ENCODE assay signal across 23 cellular contexts in genomic region chr6:108145639-108146038, GRCh38. TPM values are rescaled to one million over a fixed set of nuclear protein-coding genes. Genes with fewer than 3 reads are reported as not detected.
DNase-seq lines count a peak whose midpoint lies in the region; ATAC-seq and TF ChIP-seq lines count a peak whose summit lies in the region.
"Had no signal": no experiment of that assay in that cellular context is flagged by ENCODE, and none has a peak within 500 bp of the region (broad histone marks: within the 10 kb centered on the region; RNA-seq: fewer than 3 reads in every experiment).

No MANE protein-coding gene starts in this region.

- H3K9me2 ChIP-seq in SK-N-SH: no peaks in the 10 kb centered on the region

- H3K4me1 Mint-ChIP-seq in glutamatergic neuron (ENCODE audit: low read depth, unreplicated experiment): no peaks in the 10 kb centered on the region
- no peaks in the 10 kb centered on the region for H3K4me1 Mint-ChIP-seq in activated CD4-positive, alpha-beta T cell treated with anti-CD3 and anti-CD28 coated beads for 36 hours

- intact Hi-C loops in transverse colon (cut with DNase I; ENCODE audit: low total_unique reads): no loop called here
- intact Hi-C loops in activated CD4-positive, alpha-beta T cell treated with anti-CD3 and anti-CD28 coated beads for 36 hours (cut with DNase I, micrococcal nuclease): no loop called here

- H3K9me3 ChIP-seq in SK-N-SH (no peaks in the 10 kb centered on the region), transverse colon (no peaks in the 10 kb centered on the region)

- TF ChIP-seq EP300 in SK-N-SH (IDR thresholded peaks at IDR 0.05; ENCODE audit: borderline replicate concordance in 1 of 2, low read depth in 1 of 2, low read length in 1 of 2) (no peak), transverse colon (IDR thresholded peaks at IDR 0.05; ENCODE audit: low read depth) (no peak)

- H3K27me3 Mint-ChIP-seq in glutamatergic neuron (ENCODE audit: unreplicated experiment): no peaks in the 10 kb centered on the region
- peaks cover 36% of the 10 kb centered on the region for H3K27me3 Mint-ChIP-seq in activated CD4-positive, alpha-beta T cell treated with anti-CD3 and anti-CD28 coated beads for 36 hours

- H4K20me1 ChIP-seq in SK-N-SH (ENCODE audit: insufficient read depth): no peaks in the 10 kb centered on the region
- H4K20me1 ChIP-seq: BLaER1 had no signal

- DNase-seq in SK-N-SH (no peak), NCI-H69 (lab: John Stamatoyannopoulos, UW) (peak; percentile 96), glutamatergic neuron (no peak), transverse colon (no peak), coronary artery (ENCODE audit: low spot score) (no peak)
- DNase-seq in activated CD4-positive, alpha-beta T cell treated with anti-CD3 and anti-CD28 coated beads for 36 hours: no peak
- DNase-seq: activated CD4-positive, alpha-beta T cell treated with anti-CD3 and anti-CD28 coated beads, Interleukin-2, amount 50 U/mL, for 4 hours; activated naive CD4-positive, alpha-beta T cell treated with anti-CD3 and anti-CD28 coated beads, Interleukin-2, amount 50 U/mL, for 16 hours; KG1; left colon; NCI-H187 treated with DMSO at 0.1 percent for 48 hours; NCI-H82; nucleus accumbens; OCI-M1 had no signal

- H3K27me3 ChIP-seq in SK-N-SH (ENCODE audit: insufficient read depth) (no peaks in the 10 kb centered on the region; the same call in 1 of the 2 replicates), transverse colon (peaks cover 84% of the 10 kb centered on the region)

- H3K4me3 Mint-ChIP-seq in glutamatergic neuron (ENCODE audit: unreplicated experiment): no peak overlapping the region
- H3K4me3 Mint-ChIP-seq in activated CD4-positive, alpha-beta T cell treated with anti-CD3 and anti-CD28 coated beads for 36 hours: no peak overlapping the region
- H3K4me3 Mint-ChIP-seq: memory B cell; T-helper 2 cell treated with Interferon-gamma antibody and Interleukin-4, amounts not matched to agents 5 μg/mL and 100 μg/mL, for 36 hours had no signal

- no peak for TF ChIP-seq POLR2A in transverse colon (IDR thresholded peaks at IDR 0.05)

- H3K79me2 ChIP-seq in SK-N-SH (ENCODE audit: insufficient read depth): no peaks in the 10 kb centered on the region

- H3K4me1 ChIP-seq in SK-N-SH (ENCODE audit: control insufficient read depth in 1 of 2, insufficient read depth in 2 of 2, low read depth in 1 of 2, low read length in 1 of 2) (no peaks in the 10 kb centered on the region), transverse colon (no peaks in the 10 kb centered on the region)
- H3K4me1 ChIP-seq: BLaER1 had no signal

- no peak overlapping the region for H3K27ac Mint-ChIP-seq in glutamatergic neuron (ENCODE audit: unreplicated experiment)
- H3K27ac Mint-ChIP-seq in activated CD4-positive, alpha-beta T cell treated with anti-CD3 and anti-CD28 coated beads for 36 hours: no peak overlapping the region
- H3K27ac Mint-ChIP-seq: memory B cell; T-helper 2 cell treated with Interferon-gamma antibody and Interleukin-4, amounts not matched to agents 5 μg/mL and 100 μg/mL, for 36 hours had no signal

- peak; percentile 22; the same call in 1 of the 2 replicates for TF ChIP-seq RAD21 in SK-N-SH (IDR thresholded peaks at IDR 0.05; ENCODE audit: low read length)

- POLR2A ChIA-PET in SK-N-SH (lab: Yijun Ruan, JAX): no interaction called here
- POLR2A ChIA-PET in activated CD4-positive, alpha-beta T cell treated with anti-CD3 and anti-CD28 coated beads for 36 hours (lab: Charles Lee): no interaction called here

- ATAC-seq in SK-N-SH treated with all-trans-retinoic acid at 6 μM for 48 hours (no peak), HG03571 (IDR thresholded peaks at IDR 0.05; ENCODE audit: unreplicated experiment) (no peak)
- ATAC-seq in activated CD4-positive, alpha-beta T cell treated with anti-CD3 and anti-CD28 coated beads for 36 hours: no peak
- ATAC-seq: left colon had no signal

- CTCF ChIA-PET in SK-N-SH (lab: Yijun Ruan, JAX): interaction anchor here (1.4 to 1.8 kb wide), 2 partner anchors 10 to 355 kb away, joined by 3 to 8 read pairs; no protein-coding TSS in a partner anchor
- CTCF ChIA-PET in activated CD4-positive, alpha-beta T cell treated with anti-CD3 and anti-CD28 coated beads for 36 hours (lab: Charles Lee): interaction anchor here (0.7 kb wide), 1 partner anchor 83 kb away, joined by 3 read pairs; no protein-coding TSS in a partner anchor

- H2AFZ ChIP-seq in SK-N-SH (ENCODE audit: low read depth): no peak overlapping the region

- peaks cover 2% of the 10 kb centered on the region for H3K9me3 Mint-ChIP-seq in glutamatergic neuron (ENCODE audit: unreplicated experiment)
- H3K9me3 Mint-ChIP-seq in activated CD4-positive, alpha-beta T cell treated with anti-CD3 and anti-CD28 coated beads for 36 hours (ENCODE audit: low read depth): no peaks in the 10 kb centered on the region
- H3K9me3 Mint-ChIP-seq: T-helper 2 cell treated with Interferon-gamma antibody and Interleukin-4, amounts not matched to agents 5 μg/mL and 100 μg/mL, for 36 hours had no signal

- TF ChIP-seq CTCF in SK-N-SH (IDR thresholded peaks at IDR 0.05) (no peak), glutamatergic neuron (IDR thresholded peaks at IDR 0.05; ENCODE audit: partially characterized antibody, unreplicated experiment) (peak; percentile 45), transverse colon (IDR thresholded peaks at IDR 0.05) (peak in 1 of 5 experiments; percentile 14), coronary artery (IDR thresholded peaks at IDR 0.05) (no peak)

- 84% methylated on average over 6 of the region's 6 CpGs for WGBS in SK-N-SH (ENCODE audit: low lambda C conversion rate)
- 88 to 94% methylated on average over 6 of the region's 6 CpGs for WGBS in transverse colon (ENCODE audit: low coverage in 1 of 2), 2 donors

- H3K36me3 Mint-ChIP-seq in glutamatergic neuron (ENCODE audit: unreplicated experiment): peaks cover 10% of the 10 kb centered on the region
- no peaks in the 10 kb centered on the region for H3K36me3 Mint-ChIP-seq in activated CD4-positive, alpha-beta T cell treated with anti-CD3 and anti-CD28 coated beads for 36 hours (ENCODE audit: low read depth)

- H3K4me3 ChIP-seq in SK-N-SH (ENCODE audit: low read depth in 2 of 2, low read length in 1 of 2): no peak overlapping the region
- H3K4me3 ChIP-seq in transverse colon: no peak overlapping the region
- H3K4me3 ChIP-seq in coronary artery: no peak overlapping the region
- H3K4me3 ChIP-seq: BLaER1, skin epidermis had no signal

- H3F3A ChIP-seq in SK-N-SH (replicated peaks; ENCODE audit: insufficient read depth): no peaks in the 10 kb centered on the region

- H3K27ac ChIP-seq in SK-N-SH (ENCODE audit: low read depth in 2 of 2, low read length in 1 of 2) (no peak overlapping the region), transverse colon (no peak overlapping the region), coronary artery (no peak overlapping the region)
- H3K27ac ChIP-seq: BLaER1, skin epidermis, VCaP had no signal

- no peak overlapping the region for H3K4me2 ChIP-seq in SK-N-SH
- H3K4me2 ChIP-seq: BLaER1 had no signal

- in situ Hi-C loops in transverse colon (cut with MboI; ENCODE audit: low pct_ligation_motif_present in 1 of 4, low pct_unique_long_range_greater_than_20kb in 1 of 4, low sequenced_read_pairs in 3 of 4): no loop called here

- H3K36me3 ChIP-seq in SK-N-SH (replicated peaks in 1 of 2; ENCODE audit: control insufficient read depth in 1 of 2, insufficient read depth in 2 of 2, low read length in 1 of 2) (no peaks in the 10 kb centered on the region), transverse colon (no peaks in the 10 kb centered on the region)
- H3K36me3 ChIP-seq: BLaER1 had no signal

- H3K9ac ChIP-seq in SK-N-SH: no peak overlapping the region
- H3K9ac ChIP-seq: BLaER1 had no signal

TF ChIP-seq in SK-N-SH, 30 proteins besides CTCF, POLR2A, EP300 and RAD21 (continues in another document):
- no peak for TF ChIP-seq TEAD4 (IDR thresholded peaks at IDR 0.05; ENCODE audit: borderline replicate concordance, insufficient read depth)
- TF ChIP-seq RFX5 (IDR thresholded peaks at IDR 0.05; ENCODE audit: low read length): no peak
- no peak for TF ChIP-seq RXRA (IDR thresholded peaks at IDR 0.05; ENCODE audit: borderline replicate concordance, low read depth)
- TF ChIP-seq EZH2phosphoT487 (IDR thresholded peaks at IDR 0.05; ENCODE audit: borderline replicate concordance, low read depth): no peak
- TF ChIP-seq PBX3 (IDR thresholded peaks at IDR 0.05): no peak

TF ChIP-seq in SK-N-SH treated with all-trans-retinoic acid at 6 μM for 48 hours, 23 proteins besides CTCF, POLR2A, EP300 and RAD21 (continues in another document):
- TF ChIP-seq SNAI2 (CRISPR knock-in tag; IDR thresholded peaks at IDR 0.05) (no peak), ZFP30 (CRISPR knock-in tag; IDR thresholded peaks at IDR 0.05) (no peak), PPARA (CRISPR knock-in tag; IDR thresholded peaks at IDR 0.05; ENCODE audit: borderline replicate concordance) (no peak), RARB (CRISPR knock-in tag; IDR thresholded peaks at IDR 0.05) (no peak), TOX (CRISPR knock-in tag; IDR thresholded peaks at IDR 0.05; ENCODE audit: borderline replicate concordance) (no peak), ESRRG (CRISPR knock-in tag; IDR thresholded peaks at IDR 0.05) (no peak), GLIS3 (CRISPR knock-in tag; IDR thresholded peaks at IDR 0.05) (no peak), ZC3H10 (CRISPR knock-in tag; IDR thresholded peaks at IDR 0.05) (no peak), OSR1 (CRISPR knock-in tag; IDR thresholded peaks at IDR 0.05) (no peak), CREB5 (CRISPR knock-in tag; IDR thresholded peaks at IDR 0.05; ENCODE audit: low read depth) (no peak), ZNF70 (CRISPR knock-in tag; IDR thresholded peaks at IDR 0.05) (no peak), CSDC2 (CRISPR knock-in tag; IDR thresholded peaks at IDR 0.05) (no peak)

RNA-seq across cellular contexts. Expression of gene NR2E1, which starts 20.2 kb away (rescaled TPM):
- polyA plus RNA-seq in SK-N-SH (2012; rRNA removed): not detected in 2 replicates
- polyA plus RNA-seq in SK-N-SH (2012; cell fraction: cytosol; rRNA removed): not detected in 2 replicates
- not detected in 2 replicates for polyA plus RNA-seq in SK-N-SH (2012; cell fraction: nucleus; rRNA removed)
- total RNA-seq in glutamatergic neuron (ENCODE audit: unreplicated experiment) (not detected), transverse colon (not detected)
- total RNA-seq in activated CD4-positive, alpha-beta T cell treated with anti-CD3 and anti-CD28 coated beads for 36 hours: not detected
- total RNA-seq: bronchial epithelial cell, HT1080, left colon had no signal
